ENCODE assay signal across 20 cellular contexts in the genomic region with DNA sequence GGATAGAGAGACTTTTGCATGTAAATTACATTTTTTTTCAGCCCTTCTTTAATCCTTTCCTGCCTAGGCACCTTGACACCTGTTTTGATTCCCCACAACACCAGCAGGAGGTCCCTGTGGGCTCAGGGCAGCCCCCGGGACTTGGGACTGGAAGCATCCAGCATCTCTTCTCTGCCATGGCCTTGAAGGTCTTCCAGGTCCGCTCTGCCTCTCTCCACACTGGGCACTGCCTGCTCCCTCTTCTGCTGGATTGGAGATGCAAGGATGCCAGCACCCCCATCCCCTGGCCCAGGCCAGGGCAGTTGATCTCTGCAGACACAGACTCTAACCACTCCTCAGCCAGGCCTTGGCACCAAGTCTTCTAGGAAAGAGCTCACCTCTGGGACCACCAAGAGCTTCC.
"Had no signal": no experiment of that assay in that cellular context is flagged by ENCODE, and none has a peak within 500 bp of the region (broad histone marks: within the 10 kb centered on the region; RNA-seq: fewer than 3 reads in every experiment).

No MANE protein-coding gene starts in this region.

- H3K4me1 Mint-ChIP-seq: activated B cell treated with CpG ODN at 0.5 μM for 24 hours had no signal

- H3K9me3 ChIP-seq: mucosa of descending colon, testis, vagina had no signal

- DNase-seq: activated B cell treated with CpG ODN at 0.5 μM for 24 hours; activated CD4-positive, alpha-beta memory T cell treated with anti-CD3 and anti-CD28 coated beads for 36 hours; activated CD4-positive, alpha-beta T cell treated with anti-CD3 and anti-CD28 coated beads for 48 hours; activated gamma-delta T cell; activated T-cell treated with anti-CD3 and anti-CD28 coated beads, Interleukin-2, amount 50 U/mL, for 24 hours; esophagus squamous epithelium; gastrocnemius medialis; hypothalamus; mesenchymal stem cell; mucosa of descending colon; naive B cell; nucleus accumbens; stimulated activated CD4-positive, alpha-beta T cell treated with anti-CD3 and anti-CD28 coated beads, Interleukin-4, amount 100 ng/mL, for 1 hour; testis; trophoblast cell had no signal

- H3K4me3 Mint-ChIP-seq: activated B cell treated with CpG ODN at 0.5 μM for 24 hours; activated CD4-positive, alpha-beta memory T cell treated with anti-CD3 and anti-CD28 coated beads for 36 hours; activated T-cell treated with anti-CD3 and anti-CD28 coated beads, Interleukin-2, amount 50 U/mL, for 24 hours; brain; naive B cell; T-helper 1 cell treated with Interleukin-12 subunit alpha and Interleukin-12 subunit beta and Interleukin-4 antibody, amounts not matched to agents 30 μg/mL and 1 μg/mL, for 36 hours had no signal

- H3K27ac ChIP-seq: esophagus squamous epithelium, gastrocnemius medialis, spleen, testis, vagina had no signal

- H3K27ac Mint-ChIP-seq: activated B cell treated with CpG ODN at 0.5 μM for 24 hours; activated naive CD4-positive, alpha-beta T cell treated with anti-CD3 and anti-CD28 coated beads, Interleukin-2, amount 50 U/mL, for 72 hours; activated T-cell treated with anti-CD3 and anti-CD28 coated beads, Interleukin-2, amount 50 U/mL, for 24 hours; brain; T-helper 1 cell treated with Interleukin-12 subunit alpha and Interleukin-12 subunit beta and Interleukin-4 antibody, amounts not matched to agents 30 μg/mL and 1 μg/mL, for 36 hours had no signal

- H3K27me3 ChIP-seq: testis, vagina had no signal

- H3K4me1 ChIP-seq: esophagus squamous epithelium, gastrocnemius medialis, spleen, testis, vagina had no signal

- H3K4me3 ChIP-seq: esophagus squamous epithelium, gastrocnemius medialis, mucosa of descending colon, spleen, testis, vagina had no signal

- H3K36me3 ChIP-seq: esophagus squamous epithelium, gastrocnemius medialis, spleen, vagina had no signal

- ATAC-seq: activated naive CD4-positive, alpha-beta T cell treated with anti-CD3 and anti-CD28 coated beads, Interleukin-2, amount 50 U/mL, for 72 hours; gastrocnemius medialis; mucosa of descending colon had no signal
